In the genomic region with DNA sequence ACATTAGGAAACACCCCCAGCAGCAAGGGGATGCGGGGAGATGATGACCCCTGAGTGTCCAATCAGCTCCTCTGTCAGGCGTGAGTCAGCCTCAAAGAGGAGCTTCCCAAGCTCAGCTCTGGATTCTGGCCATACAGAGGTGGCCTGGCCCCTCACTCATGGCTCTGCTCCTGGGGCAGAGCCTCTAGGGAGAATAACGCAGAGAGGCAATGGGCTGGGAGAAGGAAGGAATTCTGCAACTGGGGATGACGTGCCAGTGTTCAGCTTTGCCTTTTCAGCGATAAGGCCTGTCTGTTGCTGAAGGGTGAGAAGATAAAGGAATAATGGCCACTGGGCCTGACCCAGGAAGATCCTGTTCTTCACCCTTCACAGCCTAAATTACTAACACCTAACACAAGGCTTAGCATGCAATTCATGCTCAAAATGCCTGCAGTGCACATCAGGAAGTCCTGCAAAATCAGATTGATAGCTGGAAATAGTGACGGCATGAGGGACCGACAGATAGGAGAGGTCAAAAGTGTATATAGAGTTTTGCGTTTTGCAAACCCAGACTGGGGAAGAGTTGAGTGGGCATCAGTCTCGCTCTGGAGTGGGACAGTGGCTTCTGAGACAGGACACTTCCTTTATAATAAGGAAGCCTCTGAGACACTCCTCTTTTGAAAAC, we compare ENCODE assay signal across 16 cellular contexts.
"Had no signal": no experiment of that assay in that cellular context is flagged by ENCODE, and none has a peak within 500 bp of the region (broad histone marks: within the 10 kb centered on the region; RNA-seq: fewer than 3 reads in every experiment).

No MANE protein-coding gene starts in this region.

- H3K9me3 Mint-ChIP-seq: activated CD4-positive, alpha-beta memory T cell treated with anti-CD3 and anti-CD28 coated beads for 36 hours; activated naive CD8-positive, alpha-beta T cell treated with anti-CD3 and anti-CD28 coated beads, Interleukin-2, amount 10 ng/mL, durations not matched to agents 7 days and 5 days; activated T-cell treated with anti-CD3 and anti-CD28 coated beads, Interleukin-2, amount 50 U/mL, for 72 hours; central memory CD8-positive, alpha-beta T cell; dendritic cell treated with granulocyte-macrophage colony-stimulating factor and Interleukin-4, amounts not matched to agents 40 ng/mL and 50 ng/mL, for 4 days; natural killer cell; stimulated activated memory B cell treated with anti-CD40 and anti-IgM and Interleukin-4, amounts not matched to agents 10 μg/mL and 1 μg/mL and 100 μg/mL, for 72 hours had no signal

- H3K9me3 ChIP-seq: esophagus muscularis mucosa, transverse colon had no signal

- ATAC-seq: activated T-cell treated with anti-CD3 and anti-CD28 coated beads, Interleukin-2, amount 50 U/mL, for 72 hours; foreskin keratinocyte; natural killer cell; stimulated activated memory B cell treated with anti-CD40 and anti-IgM and Interleukin-4, amounts not matched to agents 10 μg/mL and 1 μg/mL and 100 μg/mL, for 72 hours had no signal

- H3K27ac Mint-ChIP-seq: activated CD4-positive, alpha-beta memory T cell treated with anti-CD3 and anti-CD28 coated beads for 36 hours; activated naive CD8-positive, alpha-beta T cell treated with anti-CD3 and anti-CD28 coated beads, Interleukin-2, amount 10 ng/mL, durations not matched to agents 7 days and 5 days; activated T-cell treated with anti-CD3 and anti-CD28 coated beads, Interleukin-2, amount 50 U/mL, for 72 hours; dendritic cell treated with granulocyte-macrophage colony-stimulating factor and Interleukin-4, amounts not matched to agents 40 ng/mL and 50 ng/mL, for 4 days; natural killer cell; stimulated activated memory B cell treated with anti-CD40 and anti-IgM and Interleukin-4, amounts not matched to agents 10 μg/mL and 1 μg/mL and 100 μg/mL, for 72 hours had no signal

- H3K4me3 Mint-ChIP-seq: activated CD4-positive, alpha-beta memory T cell treated with anti-CD3 and anti-CD28 coated beads for 36 hours; activated naive CD8-positive, alpha-beta T cell treated with anti-CD3 and anti-CD28 coated beads, Interleukin-2, amount 10 ng/mL, durations not matched to agents 7 days and 5 days; activated T-cell treated with anti-CD3 and anti-CD28 coated beads, Interleukin-2, amount 50 U/mL, for 72 hours; central memory CD8-positive, alpha-beta T cell; dendritic cell treated with granulocyte-macrophage colony-stimulating factor and Interleukin-4, amounts not matched to agents 40 ng/mL and 50 ng/mL, for 4 days; natural killer cell; stimulated activated memory B cell treated with anti-CD40 and anti-IgM and Interleukin-4, amounts not matched to agents 10 μg/mL and 1 μg/mL and 100 μg/mL, for 72 hours had no signal

- H3K4me1 Mint-ChIP-seq: activated naive CD8-positive, alpha-beta T cell treated with anti-CD3 and anti-CD28 coated beads, Interleukin-2, amount 10 ng/mL, durations not matched to agents 7 days and 5 days; natural killer cell; stimulated activated memory B cell treated with anti-CD40 and anti-IgM and Interleukin-4, amounts not matched to agents 10 μg/mL and 1 μg/mL and 100 μg/mL, for 72 hours had no signal

- H3K27me3 Mint-ChIP-seq: activated CD4-positive, alpha-beta memory T cell treated with anti-CD3 and anti-CD28 coated beads for 36 hours; central memory CD8-positive, alpha-beta T cell; stimulated activated memory B cell treated with anti-CD40 and anti-IgM and Interleukin-4, amounts not matched to agents 10 μg/mL and 1 μg/mL and 100 μg/mL, for 72 hours had no signal

- H3K4me3 ChIP-seq: esophagus muscularis mucosa, lung, transverse colon had no signal

- H3K36me3 Mint-ChIP-seq: activated CD4-positive, alpha-beta memory T cell treated with anti-CD3 and anti-CD28 coated beads for 36 hours; activated naive CD8-positive, alpha-beta T cell treated with anti-CD3 and anti-CD28 coated beads, Interleukin-2, amount 10 ng/mL, durations not matched to agents 7 days and 5 days; natural killer cell; stimulated activated memory B cell treated with anti-CD40 and anti-IgM and Interleukin-4, amounts not matched to agents 10 μg/mL and 1 μg/mL and 100 μg/mL, for 72 hours had no signal

- H3K36me3 ChIP-seq: esophagus muscularis mucosa, transverse colon had no signal

- H3K4me1 ChIP-seq: foreskin keratinocyte, transverse colon had no signal

- H3K27ac ChIP-seq: esophagus muscularis mucosa, foreskin keratinocyte, transverse colon had no signal

- H3K27me3 ChIP-seq: esophagus muscularis mucosa, transverse colon had no signal

- DNase-seq: activated CD4-positive, alpha-beta memory T cell treated with anti-CD3 and anti-CD28 coated beads for 36 hours; activated CD8-positive, alpha-beta memory T cell treated with anti-CD3 and anti-CD28 coated beads, Interleukin-2, amount 50 U/mL, for 4 hours; activated gamma-delta T cell treated with Interleukin-2 at 50 U/mL for 16 hours; activated naive CD8-positive, alpha-beta T cell treated with anti-CD3 and anti-CD28 coated beads, Interleukin-2, amount 10 ng/mL, durations not matched to agents 7 days and 5 days; activated T-cell treated with anti-CD3 and anti-CD28 coated beads, Interleukin-2, amount 50 U/mL, for 72 hours; foreskin keratinocyte; kidney; natural killer cell; SIG-M5; small intestine; transverse colon had no signal
